Comparison of ENCODE assay signal across 23 cellular contexts in genomic region chr10:33247221-33247907, GRCh38.
DNase-seq lines count a peak whose midpoint lies in the region; ATAC-seq and TF ChIP-seq lines count a peak whose summit lies in the region.
"Had no signal": no experiment of that assay in that cellular context is flagged by ENCODE, and none has a peak within 500 bp of the region (broad histone marks: within the 10 kb centered on the region; RNA-seq: fewer than 3 reads in every experiment).

No MANE protein-coding gene starts in this region.

- no peak overlapping the region for H3K4me3 Mint-ChIP-seq in MCF 10A (ENCODE audit: unreplicated experiment)
- H3K4me3 Mint-ChIP-seq: activated CD4-positive, alpha-beta T cell treated with anti-CD3 and anti-CD28 coated beads for 36 hours; activated naive CD8-positive, alpha-beta T cell treated with anti-CD3 and anti-CD28 coated beads, Interleukin-2, amount 10 ng/mL, durations not matched to agents 7 days and 5 days; nephron had no signal

- 65% methylated on average over 10 of the region's 11 CpGs for WGBS in mammary epithelial cell (ENCODE audit: low coverage, missing lambda C conversion rate)

- H3K9me3 ChIP-seq in breast epithelium, result no peaks in the 10 kb centered on the region
- H3K9me3 ChIP-seq in mammary epithelial cell (replicated peaks; ENCODE audit: insufficient read depth, low read length), result no peaks in the 10 kb centered on the region
- no peaks in the 10 kb centered on the region for H3K9me3 ChIP-seq in upper lobe of right lung
- H3K9me3 ChIP-seq: BE2C, transverse colon had no signal

- H4K20me1 ChIP-seq in mammary epithelial cell (ENCODE audit: insufficient read depth, low read length), result no peaks in the 10 kb centered on the region

- CTCF ChIA-PET in MCF 10A (lab: Yijun Ruan, JAX), result interaction anchor here (0.6 kb wide), 1 partner anchor 17 kb away, joined by 5 read pairs; no protein-coding TSS in a partner anchor
- CTCF ChIA-PET in mammary epithelial cell (lab: Charles Lee; ENCODE audit: low non-redundant PET), result interaction anchor here (0.5 kb wide), 1 partner anchor 1408 kb away, joined by 3 read pairs; no protein-coding TSS in a partner anchor

- no peak overlapping the region for H3K4me2 ChIP-seq in mammary epithelial cell (ENCODE audit: insufficient read depth, low read depth, low read length)

- H3K36me3 Mint-ChIP-seq in MCF 10A (ENCODE audit: insufficient read depth, unreplicated experiment), result peaks cover 14% of the 10 kb centered on the region

- H3K36me3 ChIP-seq in breast epithelium (no peaks in the 10 kb centered on the region), mammary epithelial cell (ENCODE audit: insufficient read depth, low read length) (peaks cover 31% of the 10 kb centered on the region), upper lobe of right lung (peaks cover 45% of the 10 kb centered on the region)

- TF ChIP-seq POLR2A in breast epithelium (IDR thresholded peaks at IDR 0.05), result no peak

- no peak overlapping the region for H3K4me3 ChIP-seq in breast epithelium
- H3K4me3 ChIP-seq in mammary epithelial cell (replicated peaks in 1 of 3; ENCODE audit: insufficient read depth in 1 of 3, low read depth in 2 of 3, low read length in 3 of 3), result no peak overlapping the region
- H3K4me3 ChIP-seq in upper lobe of right lung, result no peak overlapping the region
- H3K4me3 ChIP-seq: skin epidermis, transverse colon had no signal

- ATAC-seq in left lobe of liver, result peak; percentile 13
- ATAC-seq in upper lobe of right lung, result peak; percentile 68
- ATAC-seq in HG03196 (IDR thresholded peaks at IDR 0.05; ENCODE audit: unreplicated experiment), result no peak
- ATAC-seq: activated CD4-positive, alpha-beta T cell treated with anti-CD3 and anti-CD28 coated beads for 36 hours; effector memory CD8-positive, alpha-beta T cell; stimulated activated naive CD8-positive, alpha-beta T cell treated with anti-CD3 and anti-CD28 coated beads, Interleukin-15, Interleukin-2, amounts not matched to agents 100 U/mL and 50 U/mL, for 24 hours had no signal

- H3K79me2 ChIP-seq in mammary epithelial cell (ENCODE audit: insufficient read depth, low read length), result peaks cover 36% of the 10 kb centered on the region

- no peak for DNase-seq in MCF 10A (ENCODE audit: unreplicated experiment)
- DNase-seq in breast epithelium (ENCODE audit: low spot score in 2 of 2), result no peak
- peak; percentile 51 for DNase-seq in mammary epithelial cell
- no peak for DNase-seq in left lobe of liver (ENCODE audit: low spot score)
- DNase-seq in upper lobe of right lung, result peak; percentile 64
- no peak for DNase-seq in activated naive CD4-positive, alpha-beta T cell (lab: John Stamatoyannopoulos, UW)
- no peak for DNase-seq in activated naive CD4-positive, alpha-beta T cell treated with Interleukin-2 at 50 U/mL for 16 hours
- DNase-seq: 8988T; activated CD4-positive, alpha-beta T cell treated with anti-CD3 and anti-CD28 coated beads for 36 hours; activated naive CD8-positive, alpha-beta T cell treated with anti-CD3 and anti-CD28 coated beads, Interleukin-2, amount 10 ng/mL, durations not matched to agents 7 days and 5 days; BE2C; effector memory CD8-positive, alpha-beta T cell; HCEC 1CT; mesendoderm; NCI-H1694; NCI-H2171 treated with DMSO at 0.1 percent for 48 hours; NCI-H526; stimulated activated CD4-positive, alpha-beta T cell treated with anti-CD3 and anti-CD28 coated beads, Interleukin-2, amount 100 ng/mL, for 48 hours; stimulated activated naive CD8-positive, alpha-beta T cell treated with anti-CD3 and anti-CD28 coated beads, Interleukin-15, Interleukin-2, amounts not matched to agents 100 U/mL and 50 U/mL, for 24 hours; transverse colon had no signal

- H3K27ac ChIP-seq in breast epithelium (peak overlapping the region in 1 of 2 donors; percentile 23), mammary epithelial cell (ENCODE audit: insufficient read depth, low read depth, low read length) (peak overlapping the region; percentile 23), upper lobe of right lung (no peak overlapping the region)

- TF ChIP-seq CTCF in MCF 10A (IDR thresholded peaks at IDR 0.05; ENCODE audit: unreplicated experiment) (no peak), breast epithelium (IDR thresholded peaks at IDR 0.05) (no peak), mammary epithelial cell (conservative IDR thresholded peaks at IDR 0.05 in 1 of 2, IDR thresholded peaks at IDR 0.05 in 1 of 2; ENCODE audit: extremely low read depth in 1 of 2, insufficient read depth in 1 of 2, low read depth in 1 of 2, low read length in 2 of 2) (no peak), upper lobe of right lung (IDR thresholded peaks at IDR 0.05) (no peak)

- intact Hi-C loops in MCF 10A (cut with micrococcal nuclease) (no loop called here), breast epithelium (cut with DNase I; ENCODE audit: low total_unique reads) (no loop called here), mammary epithelial cell (cut with micrococcal nuclease) (no loop called here), upper lobe of right lung (cut with DNase I) (no loop called here)

- in situ Hi-C loops in mammary epithelial cell (cut with MboI; ENCODE audit: low sequenced_read_pairs in 2 of 2), result no loop called here

- H3K4me1 Mint-ChIP-seq in MCF 10A (ENCODE audit: insufficient read depth, unreplicated experiment), result peaks cover 31% of the 10 kb centered on the region
- H3K4me1 Mint-ChIP-seq: nephron had no signal

- no peak overlapping the region for H2AFZ ChIP-seq in mammary epithelial cell (ENCODE audit: low read depth, low read length)

- H3K27ac Mint-ChIP-seq in MCF 10A (ENCODE audit: low read depth, unreplicated experiment), result peak overlapping the region; percentile 91
- H3K27ac Mint-ChIP-seq: activated CD4-positive, alpha-beta T cell treated with anti-CD3 and anti-CD28 coated beads for 36 hours; activated naive CD8-positive, alpha-beta T cell treated with anti-CD3 and anti-CD28 coated beads, Interleukin-2, amount 10 ng/mL, durations not matched to agents 7 days and 5 days; nephron had no signal

- no peaks in the 10 kb centered on the region for H3K9me3 Mint-ChIP-seq in MCF 10A (ENCODE audit: unreplicated experiment)
- H3K9me3 Mint-ChIP-seq: effector memory CD8-positive, alpha-beta T cell; nephron had no signal

- dilution Hi-C loops in mammary epithelial cell (cut with HindIII; ENCODE audit: low sequenced_read_pairs), result loop anchor here (10.0 kb wide), 1 partner anchor 53 kb away; no protein-coding TSS in a partner anchor

- no peaks in the 10 kb centered on the region for H3K4me1 ChIP-seq in breast epithelium
- peaks cover 44% of the 10 kb centered on the region for H3K4me1 ChIP-seq in mammary epithelial cell (ENCODE audit: insufficient read depth, low read length)
- peaks cover 28% of the 10 kb centered on the region for H3K4me1 ChIP-seq in upper lobe of right lung
- H3K4me1 ChIP-seq: BE2C had no signal

- POLR2A ChIA-PET in MCF 10A (lab: Yijun Ruan, JAX), result interaction anchor here (1.5 kb wide), 1 partner anchor 11 kb away, joined by 5 read pairs; no protein-coding TSS in a partner anchor

- H3K27me3 Mint-ChIP-seq in MCF 10A (ENCODE audit: insufficient read depth, unreplicated experiment), result no peaks in the 10 kb centered on the region

- no peak overlapping the region for H3K9ac ChIP-seq in mammary epithelial cell (ENCODE audit: insufficient read depth, low read length)

- H3K27me3 ChIP-seq in breast epithelium, result no peaks in the 10 kb centered on the region
- H3K27me3 ChIP-seq in mammary epithelial cell (ENCODE audit: insufficient read depth, low read length), result no peaks in the 10 kb centered on the region
- no peaks in the 10 kb centered on the region for H3K27me3 ChIP-seq in upper lobe of right lung
- H3K27me3 ChIP-seq: BE2C, transverse colon had no signal

- BruUV-seq in MCF 10A (replicated peaks; lab: Mats Ljungman, UMichigan) (no TSS peak), mammary epithelial cell (replicated peaks; lab: Mats Ljungman, UMichigan) (no TSS peak)

Comparison
In these comparisons a context has a peak if more than half of its experiments do, and no peak if none do; other contexts are left out.
1. DNase-seq: peak in mammary epithelial cell (single experiment) and upper lobe of right lung (single experiment); none in MCF 10A (single experiment), breast epithelium (0 of 2), left lobe of liver (single experiment), activated naive CD4-positive, alpha-beta T cell (0 of 4) and activated naive CD4-positive, alpha-beta T cell treated with Interleukin-2 at 50 U/mL for 16 hours (single experiment).